In genomic region chr10:103910442-103911000, GRCh38 we compare ENCODE assay signal across 10 cellular contexts. TPM values are rescaled to one million over a fixed set of nuclear protein-coding genes. Genes with fewer than 3 reads are reported as not detected.
DNase-seq lines count a peak whose midpoint lies in the region; ATAC-seq and TF ChIP-seq lines count a peak whose summit lies in the region.
"Had no signal": no experiment of that assay in that cellular context is flagged by ENCODE, and none has a peak within 500 bp of the region (broad histone marks: within the 10 kb centered on the region; RNA-seq: fewer than 3 reads in every experiment).

No MANE protein-coding gene starts in this region.

- H3K9ac ChIP-seq in colonic mucosa (ENCODE audit: low read depth in 2 of 2, low read length in 2 of 2) = peak overlapping the region in 1 of 2 donors; percentile 36

- peaks cover 76 to 92% (median 78%) of the 10 kb centered on the region in 3 donors for H3K4me1 Mint-ChIP-seq in CD8-positive, alpha-beta memory T cell

- intact Hi-C loops in OCI-LY7 (cut with micrococcal nuclease; ENCODE audit: unreplicated experiment) = loop anchor here (10.0 kb wide), 1 partner anchor 434 kb away; no protein-coding TSS in a partner anchor
- intact Hi-C loops in colonic mucosa (cut with DNase I) = no loop called here
- intact Hi-C loops in uterus (cut with DNase I; ENCODE audit: low total_unique reads) = no loop called here

- no peak for TF ChIP-seq CTCF in OCI-LY7 (conservative IDR thresholded peaks at IDR 0.05; ENCODE audit: low read length)
- no peak for TF ChIP-seq CTCF in colonic mucosa (IDR thresholded peaks at IDR 0.05)
- TF ChIP-seq CTCF in retinal pigment epithelial cell (conservative IDR thresholded peaks at IDR 0.05; ENCODE audit: low read depth, low read length) = no peak
- no peak for TF ChIP-seq CTCF in uterus (IDR thresholded peaks at IDR 0.05)

- peak overlapping the region; percentile 67 for H3K27ac ChIP-seq in CD8-positive, alpha-beta memory T cell (ENCODE audit: low read depth, low read length)
- H3K27ac ChIP-seq in OCI-LY7 (ENCODE audit: low read depth, low read length, poor library complexity, severe bottlenecking) (no peak overlapping the region), colonic mucosa (peak overlapping the region; percentile 32), uterus (peak overlapping the region in 1 of 2 donors; percentile 13)

- H3K27me3 ChIP-seq in CD8-positive, alpha-beta memory T cell (ENCODE audit: insufficient read depth, low read length, poor library complexity, severe bottlenecking) = no peaks in the 10 kb centered on the region
- H3K27me3 ChIP-seq in colonic mucosa (no peaks in the 10 kb centered on the region), uterus (no peaks in the 10 kb centered on the region)

- no peak for TF ChIP-seq POLR2A in uterus (IDR thresholded peaks at IDR 0.05)

- H3K9me3 Mint-ChIP-seq in CD8-positive, alpha-beta memory T cell = peaks cover 0 to 9% (median 7%) of the 10 kb centered on the region in 5 donors

- peaks cover 10 to 27% (median 13%) of the 10 kb centered on the region in 3 donors for H3K36me3 Mint-ChIP-seq in CD8-positive, alpha-beta memory T cell

- H3K4me1 ChIP-seq in CD8-positive, alpha-beta memory T cell (ENCODE audit: insufficient read depth, low read length) = peaks cover 90% of the 10 kb centered on the region
- peaks cover 13% of the 10 kb centered on the region for H3K4me1 ChIP-seq in OCI-LY7 (ENCODE audit: insufficient read depth, low read length, poor library complexity, severe bottlenecking)
- peaks cover 10% of the 10 kb centered on the region for H3K4me1 ChIP-seq in colonic mucosa
- H3K4me1 ChIP-seq in uterus = peaks cover 0 to 5% of the 10 kb centered on the region in 2 donors

- peak overlapping the region; percentile 40 for H3K4me3 ChIP-seq in CD8-positive, alpha-beta memory T cell (ENCODE audit: low read length)
- H3K4me3 ChIP-seq in OCI-LY7 (ENCODE audit: low read depth, low read length, poor library complexity, severe bottlenecking) = no peak overlapping the region
- H3K4me3 ChIP-seq in colonic mucosa = no peak overlapping the region
- H3K4me3 ChIP-seq in retinal pigment epithelial cell (ENCODE audit: low read length) = no peak overlapping the region
- H3K4me3 ChIP-seq in uterus = no peak overlapping the region

- H3K27me3 Mint-ChIP-seq in CD8-positive, alpha-beta memory T cell = peaks cover 0 to 1% of the 10 kb centered on the region in 2 donors

- DNase-seq in CD8-positive, alpha-beta memory T cell = no peak
- no peak for DNase-seq in OCI-LY7 (ENCODE audit: low spot score)
- DNase-seq in colonic mucosa = no peak
- DNase-seq in retinal pigment epithelial cell (ENCODE audit: low read depth) = peak; percentile 26
- no peak for DNase-seq in SKM-1 (lab: John Stamatoyannopoulos, UW; ENCODE audit: unreplicated experiment)
- no peak for DNase-seq in uterus
- DNase-seq: DMS153, NCI-H1105 had no signal

- peak overlapping the region; percentile 89 to 99 (median 97) for H3K27ac Mint-ChIP-seq in CD8-positive, alpha-beta memory T cell

- no peak for ATAC-seq in HG03521 (IDR thresholded peaks at IDR 0.05; ENCODE audit: unreplicated experiment)
- ATAC-seq in HG03378 (IDR thresholded peaks at IDR 0.05; ENCODE audit: unreplicated experiment) = no peak

- peak overlapping the region; percentile 77 to 90 (median 81) for H3K4me3 Mint-ChIP-seq in CD8-positive, alpha-beta memory T cell

- no peaks in the 10 kb centered on the region for H3K9me2 ChIP-seq in OCI-LY7 (ENCODE audit: insufficient read depth, low read length)

- CTCF ChIA-PET in CD8-positive, alpha-beta memory T cell (lab: Charles Lee) = interaction anchor here (1.0 to 2.3 kb wide), 4 partner anchors 10 to 211 kb away, joined by 3 to 7 read pairs (median 4); partner anchors contain the start of gene SFR1
- CTCF ChIA-PET in OCI-LY7 (lab: Charles Lee; ENCODE audit: unreplicated experiment) = no interaction called here

- H2AFZ ChIP-seq in OCI-LY7 (ENCODE audit: low read length) = 0 out of 2 replicates have a peak overlapping the region, but pooled peaks have one; percentile 16

- POLR2A ChIA-PET in CD8-positive, alpha-beta memory T cell (lab: Charles Lee) = interaction anchor here (0.7 to 1.2 kb wide), 7 partner anchors 8 to 425 kb away, joined by 3 to 8 read pairs (median 7); partner anchors contain the start of gene SFR1
- POLR2A ChIA-PET in OCI-LY7 (lab: Charles Lee) = interaction anchor here (0.7 kb wide), 1 partner anchor 11 kb away, joined by 3 read pairs; no protein-coding TSS in a partner anchor

- H3K36me3 ChIP-seq in CD8-positive, alpha-beta memory T cell (ENCODE audit: insufficient read depth, low read length) = no peaks in the 10 kb centered on the region
- H3K36me3 ChIP-seq in OCI-LY7 (ENCODE audit: insufficient read depth, low read length) (peaks cover 14% of the 10 kb centered on the region), colonic mucosa (no peaks in the 10 kb centered on the region), uterus (no peaks in the 10 kb centered on the region)

- no TSS peak for BruUV-seq in OCI-LY7 (replicated peaks; lab: Mats Ljungman, UMichigan)

- H4K20me1 ChIP-seq in OCI-LY7 (ENCODE audit: insufficient read depth, low read length) = no peaks in the 10 kb centered on the region

- H3K4me2 ChIP-seq in OCI-LY7 (ENCODE audit: low read length) = peak overlapping the region; percentile 12; the same call in 1 of the 2 replicates

- H3K9me3 ChIP-seq in CD8-positive, alpha-beta memory T cell (ENCODE audit: low read length) = peaks cover 7% of the 10 kb centered on the region
- H3K9me3 ChIP-seq in OCI-LY7 (ENCODE audit: low read length) (peaks cover 12% of the 10 kb centered on the region), colonic mucosa (no peaks in the 10 kb centered on the region), uterus (no peaks in the 10 kb centered on the region)

- H3K79me2 ChIP-seq in OCI-LY7 (ENCODE audit: insufficient read depth, low read depth, low read length) = no peaks in the 10 kb centered on the region

RNA-seq across cellular contexts. Expression of gene STN1, which starts 7.5 kb away (rescaled TPM):
- 10 to 100 TPM; 23.6 to 24.5 TPM for total RNA-seq in CD8-positive, alpha-beta memory T cell
- 101 TPM for polyA plus RNA-seq in CD8-positive, alpha-beta memory T cell
- 19.5 and 20.9 TPM in 2 replicates for total RNA-seq in OCI-LY7 (2014; rRNA removed; shearing (Covaris generic))
- total RNA-seq in OCI-LY7 (2022) (24.3 and 24.5 TPM in 2 replicates), colonic mucosa (10 to 100 TPM; 16.6 to 18.3 TPM), uterus (10 to 100 TPM; 20.0 to 29.2 (median 27.0) TPM)

RNA-seq across cellular contexts. Expression of gene SH3PXD2A, which starts 55.1 kb away (rescaled TPM):
- total RNA-seq in CD8-positive, alpha-beta memory T cell = 1 to 10 TPM; 7.7 to 8.0 TPM
- 0.48 TPM for polyA plus RNA-seq in CD8-positive, alpha-beta memory T cell
- total RNA-seq in OCI-LY7 (2014; rRNA removed; shearing (Covaris generic)) = 0.85 and 1.3 TPM in 2 replicates
- 5.8 and 5.9 TPM in 2 replicates for total RNA-seq in OCI-LY7 (2022)
- total RNA-seq in colonic mucosa = 10 to 100 TPM; 37.5 to 40.8 TPM
- total RNA-seq in uterus = 100 to 1,000 TPM in 1 of 4 donors, 10 to 100 TPM in 3; 12.6 to 117 (median 46.6) TPM

RNA-seq across cellular contexts. Expression of gene SLK, which starts 56.4 kb away (rescaled TPM):
- total RNA-seq in CD8-positive, alpha-beta memory T cell = 10 to 100 TPM; 23.7 to 24.8 TPM
- polyA plus RNA-seq in CD8-positive, alpha-beta memory T cell = 15.8 TPM
- total RNA-seq in OCI-LY7 (2014; rRNA removed; shearing (Covaris generic)) = 19.0 and 19.9 TPM in 2 replicates
- total RNA-seq in OCI-LY7 (2022) = 19.4 and 21.2 TPM in 2 replicates
- total RNA-seq in colonic mucosa = 10 to 100 TPM; 35.5 to 51.6 TPM
- 10 to 100 TPM; 30.9 to 78.7 (median 52.1) TPM for total RNA-seq in uterus
